Comparison of ENCODE assay signal across 9 cellular contexts in genomic region chr3:31232049-31233040, GRCh38.
DNase-seq lines count a peak whose midpoint lies in the region; ATAC-seq and TF ChIP-seq lines count a peak whose summit lies in the region.
"Had no signal": no experiment of that assay in that cellular context is flagged by ENCODE, and none has a peak within 500 bp of the region (broad histone marks: within the 10 kb centered on the region; RNA-seq: fewer than 3 reads in every experiment).

No MANE protein-coding gene starts in this region.

- no peaks in the 10 kb centered on the region for H3K27me3 Mint-ChIP-seq in activated T-cell treated with anti-CD3 and anti-CD28 coated beads, Interleukin-2, amount 50 U/mL, for 4 hours (ENCODE audit: low read depth)

- no peak overlapping the region for H3K9ac ChIP-seq in GM23248

- H3K4me3 Mint-ChIP-seq in activated T-cell treated with anti-CD3 and anti-CD28 coated beads, Interleukin-2, amount 50 U/mL, for 4 hours, result no peak overlapping the region

- no peaks in the 10 kb centered on the region for H4K20me1 ChIP-seq in GM23248 (ENCODE audit: insufficient read depth)

- no peak for TF ChIP-seq CTCF in left ventricle myocardium inferior (IDR thresholded peaks at IDR 0.05; ENCODE audit: borderline replicate concordance)

- H3K9me3 Mint-ChIP-seq in activated T-cell treated with anti-CD3 and anti-CD28 coated beads, Interleukin-2, amount 50 U/mL, for 4 hours, result no peaks in the 10 kb centered on the region

- in situ Hi-C loops in GM23248 (cut with MboI), result no loop called here

- no peak overlapping the region for H2AFZ ChIP-seq in GM23248

- peaks cover 79% of the 10 kb centered on the region for H3K4me1 Mint-ChIP-seq in activated T-cell treated with anti-CD3 and anti-CD28 coated beads, Interleukin-2, amount 50 U/mL, for 4 hours (ENCODE audit: low read depth)

- intact Hi-C loops in left ventricle myocardium inferior (cut with micrococcal nuclease), result no loop called here

- no peaks in the 10 kb centered on the region for H3K36me3 ChIP-seq in GM23248 (ENCODE audit: low read depth)
- no peaks in the 10 kb centered on the region for H3K36me3 ChIP-seq in left ventricle myocardium inferior

- no peak overlapping the region for H3K4me2 ChIP-seq in GM23248 (ENCODE audit: unreplicated experiment)

- H3K4me1 ChIP-seq in GM23248 (ENCODE audit: insufficient read depth), result peaks cover 12% of the 10 kb centered on the region; the same call in 1 of the 2 replicates
- no peaks in the 10 kb centered on the region for H3K4me1 ChIP-seq in left ventricle myocardium inferior

- no peaks in the 10 kb centered on the region for H3K9me2 ChIP-seq in GM23248 (ENCODE audit: insufficient read depth)

- H3K9me3 ChIP-seq in GM23248 (ENCODE audit: low read depth) (no peaks in the 10 kb centered on the region), left ventricle myocardium inferior (replicated peaks) (no peaks in the 10 kb centered on the region)

- H3K4me3 ChIP-seq in GM23248 (no peak overlapping the region), left ventricle myocardium inferior (no peak overlapping the region)
- H3K4me3 ChIP-seq: SK-N-MC had no signal

- no peaks in the 10 kb centered on the region for H3K36me3 Mint-ChIP-seq in activated T-cell treated with anti-CD3 and anti-CD28 coated beads, Interleukin-2, amount 50 U/mL, for 4 hours (ENCODE audit: insufficient read depth)

- H3K27ac ChIP-seq in GM23248 (no peak overlapping the region), left ventricle myocardium inferior (replicated peaks) (peak overlapping the region; percentile 21)
- H3K27ac ChIP-seq: SK-N-MC had no signal

- H3K79me2 ChIP-seq in GM23248 (ENCODE audit: insufficient read depth), result no peaks in the 10 kb centered on the region

- H3K27me3 ChIP-seq in GM23248 (replicated peaks; ENCODE audit: insufficient read depth) (no peaks in the 10 kb centered on the region), left ventricle myocardium inferior (ENCODE audit: low read depth) (peaks cover 40% of the 10 kb centered on the region)

- DNase-seq in COLO829 (ENCODE audit: low spot score), result peak; percentile 53
- peak; percentile 34 for DNase-seq in GM23248
- peak; percentile 86 for DNase-seq in SKM-1 (lab: John Stamatoyannopoulos, UW; ENCODE audit: unreplicated experiment)
- no peak for DNase-seq in left ventricle myocardium inferior
- DNase-seq in activated CD8-positive, alpha-beta memory T cell treated with anti-CD3 and anti-CD28 coated beads, Interleukin-2, amount 50 U/mL, for 4 hours, result no peak
- no peak for DNase-seq in stimulated activated naive CD4-positive, alpha-beta T cell treated with Interleukin-2 at 50 U/mL for 16 hours (lab: John Stamatoyannopoulos, UW)
- DNase-seq in activated T-cell treated with anti-CD3 and anti-CD28 coated beads, Interleukin-2, amount 50 U/mL, for 4 hours, result no peak

- no peak for ATAC-seq in HG03521 (IDR thresholded peaks at IDR 0.05; ENCODE audit: unreplicated experiment)
- no peak for ATAC-seq in activated T-cell treated with anti-CD3 and anti-CD28 coated beads, Interleukin-2, amount 50 U/mL, for 4 hours

- 78 to 79% methylated on average over 12 of the region's 12 CpGs for WGBS in GM23248 (ENCODE audit: low coverage in 1 of 2, low lambda C conversion rate in 2 of 2, missing lambda C conversion rate in 2 of 2), 2 experiments

- H3F3A ChIP-seq in GM23248 (ENCODE audit: insufficient read depth), result no peaks in the 10 kb centered on the region

Comparison
In these comparisons a context has a peak if more than half of its experiments do, and no peak if none do; other contexts are left out.
1. DNase-seq: peak in COLO829 (single experiment), GM23248 (single experiment) and SKM-1 (single experiment); none in left ventricle myocardium inferior (single experiment), activated CD8-positive, alpha-beta memory T cell treated with anti-CD3 and anti-CD28 coated beads, Interleukin-2, amount 50 U/mL, for 4 hours (single experiment), stimulated activated naive CD4-positive, alpha-beta T cell treated with Interleukin-2 at 50 U/mL for 16 hours (single experiment) and activated T-cell treated with anti-CD3 and anti-CD28 coated beads, Interleukin-2, amount 50 U/mL, for 4 hours (single experiment).